8 cellular contexts compared by ENCODE assay signal in genomic region chr2:231672617-231673347, GRCh38. TPM values are rescaled to one million over a fixed set of nuclear protein-coding genes. Genes with fewer than 3 reads are reported as not detected.
DNase-seq lines count a peak whose midpoint lies in the region; ATAC-seq and TF ChIP-seq lines count a peak whose summit lies in the region.

No MANE protein-coding gene starts in this region.

- intact Hi-C loops in aorta (cut with DNase I), result no loop called here

- H3K27me3 ChIP-seq in rectal smooth muscle tissue (ENCODE audit: control insufficient read depth, insufficient read depth, low read length) (no peaks in the 10 kb centered on the region), aorta (ENCODE audit: control insufficient read depth in 1 of 2, insufficient read depth in 2 of 2, low read length in 1 of 2) (no peaks in the 10 kb centered on the region)

- H3K4me3 ChIP-seq in rectal smooth muscle tissue (ENCODE audit: low read length), result peak overlapping the region; percentile 1
- H3K4me3 ChIP-seq in aorta (ENCODE audit: low read length in 2 of 2), result no peak overlapping the region

- TF ChIP-seq CTCF in GM20000 (IDR thresholded peaks at IDR 0.05; ENCODE audit: extremely low read depth, missing control alignments), result peak; percentile 52

- H3K9me3 ChIP-seq in aorta (ENCODE audit: control insufficient read depth, low read length), result no peaks in the 10 kb centered on the region

- peak; percentile 43 for DNase-seq in GM03348 (ENCODE audit: low spot score)
- DNase-seq in GM20000 (ENCODE audit: low spot score), result peak; percentile 77
- DNase-seq in RPMI7951 (ENCODE audit: low read depth), result peak; percentile 42
- DNase-seq in fibroblast of gingiva (ENCODE audit: low read depth), result peak; percentile 22
- DNase-seq in CD1c-positive myeloid dendritic cell (ENCODE audit: extremely low spot score), result no peak
- DNase-seq in aorta, result no peak

- peak; percentile 27 for ATAC-seq in HG03469 (IDR thresholded peaks at IDR 0.05; ENCODE audit: unreplicated experiment)
- no peak for ATAC-seq in aorta (ENCODE audit: low FRiP score)

- peak overlapping the region; percentile 47 for H3K9ac ChIP-seq in rectal smooth muscle tissue (ENCODE audit: low read length)

- peak overlapping the region; percentile 96 for H3K27ac ChIP-seq in rectal smooth muscle tissue (ENCODE audit: low read depth, low read length)
- no peak overlapping the region for H3K27ac ChIP-seq in aorta (ENCODE audit: low read depth in 1 of 2, low read length in 2 of 2)

- H3K4me1 ChIP-seq in rectal smooth muscle tissue (ENCODE audit: control insufficient read depth, insufficient read depth, low read length) (peaks cover 31% of the 10 kb centered on the region), aorta (ENCODE audit: control insufficient read depth in 1 of 2, insufficient read depth in 2 of 2, low read length in 2 of 2) (peaks cover 0 to 2% of the 10 kb centered on the region in 2 donors)

- 76 to 79% methylated on average over 19 to 20 of the region's 20 CpGs for WGBS in aorta, 2 donors

- H3K36me3 ChIP-seq in rectal smooth muscle tissue (ENCODE audit: control insufficient read depth, insufficient read depth, low read length) (no peaks in the 10 kb centered on the region), aorta (ENCODE audit: control insufficient read depth in 1 of 2, insufficient read depth in 2 of 2, low read length in 1 of 2) (no peaks in the 10 kb centered on the region)

RNA-seq across cellular contexts. Expression of gene PTMA, which starts 35.5 kb away (rescaled TPM):
- 1,433 and 1,788 TPM in 2 replicates for total RNA-seq in RPMI7951 (2014; rRNA removed; shearing (Covaris generic))
- 100 to 1,000 TPM; 792 to 882 TPM for total RNA-seq in aorta
- 1,000 to 10,000 TPM; 1,255 to 2,243 TPM for polyA plus RNA-seq in aorta

Comparison
In these comparisons a context has a peak if more than half of its experiments do, and no peak if none do; other contexts are left out.
1. DNase-seq: peak in GM03348 (single experiment), GM20000 (single experiment), RPMI7951 (single experiment) and fibroblast of gingiva (single experiment); none in CD1c-positive myeloid dendritic cell (single experiment) and aorta (0 of 2).